Comparison of ENCODE assay signal across 9 cellular contexts in genomic region chr11:66258473-66258893, GRCh38. TPM values are rescaled to one million over a fixed set of nuclear protein-coding genes. Genes with fewer than 3 reads are reported as not detected.
DNase-seq lines count a peak whose midpoint lies in the region; ATAC-seq and TF ChIP-seq lines count a peak whose summit lies in the region.
"Had no signal": no experiment of that assay in that cellular context is flagged by ENCODE, and none has a peak within 500 bp of the region (broad histone marks: within the 10 kb centered on the region; RNA-seq: fewer than 3 reads in every experiment).

No MANE protein-coding gene starts in this region.

- no peaks in the 10 kb centered on the region for H4K20me1 ChIP-seq in DOHH2 (ENCODE audit: control insufficient read depth, insufficient read depth, low read depth, low read length)
- peaks cover 5% of the 10 kb centered on the region; the same call in 1 of the 2 replicates for H4K20me1 ChIP-seq in PC-3 (ENCODE audit: low read length)

- H3K9me3 ChIP-seq in DOHH2 (ENCODE audit: control insufficient read depth, insufficient read depth, low read length) = no peaks in the 10 kb centered on the region
- no peaks in the 10 kb centered on the region for H3K9me3 ChIP-seq in PC-3 (ENCODE audit: low read length)
- no peaks in the 10 kb centered on the region for H3K9me3 ChIP-seq in esophagus (ENCODE audit: control insufficient read depth in 2 of 2, insufficient read depth in 1 of 2, low read depth in 1 of 2, low read length in 1 of 2)

- H3K4me3 Mint-ChIP-seq in osteocyte (ENCODE audit: unreplicated experiment) = peak overlapping the region; percentile 79

- H3F3A ChIP-seq in DOHH2 (ENCODE audit: control insufficient read depth, insufficient read depth) = peaks cover 7% of the 10 kb centered on the region; the same call in 1 of the 2 replicates
- no peaks in the 10 kb centered on the region for H3F3A ChIP-seq in PC-3 (ENCODE audit: low read length, unreplicated experiment)

- peak overlapping the region; percentile 27 for H3K27ac Mint-ChIP-seq in osteocyte (ENCODE audit: unreplicated experiment)

- H3K27me3 Mint-ChIP-seq in osteocyte (ENCODE audit: unreplicated experiment) = no peaks in the 10 kb centered on the region

- peaks cover 22% of the 10 kb centered on the region for H3K36me3 Mint-ChIP-seq in osteocyte (ENCODE audit: unreplicated experiment)

- CTCF ChIA-PET in PC-3 (lab: Charles Lee) = interaction anchor here (0.8 kb wide), 1 partner anchor 77 kb away, joined by 3 read pairs; the partner anchor contains the start of gene RIN1

- DNase-seq in PC-3 (no peak), osteocyte (ENCODE audit: extremely low spot score, unreplicated experiment) (no peak), NCI-H69 (lab: John Stamatoyannopoulos, UW) (no peak), HuH-7.5 (ENCODE audit: low spot score) (no peak)
- DNase-seq in activated effector memory CD4-positive, alpha-beta T cell treated with anti-CD3 and anti-CD28 coated beads, Interleukin-2, amount 50 U/mL, for 16 hours = no peak

- BruUV-seq in PC-3 (replicated peaks; lab: Mats Ljungman, UMichigan) = no TSS peak

- H3K36me3 ChIP-seq in DOHH2 (ENCODE audit: control insufficient read depth, low read length) (peaks cover 41% of the 10 kb centered on the region), PC-3 (ENCODE audit: low read depth, low read length) (peaks cover 29% of the 10 kb centered on the region), esophagus (ENCODE audit: control insufficient read depth in 2 of 2, insufficient read depth in 2 of 2, low read length in 1 of 2) (peaks cover 7 to 29% of the 10 kb centered on the region in 2 donors)

- TF ChIP-seq CTCF in DOHH2 (IDR thresholded peaks at IDR 0.05; ENCODE audit: low read depth, low read length, poor library complexity, severe bottlenecking) (peak; percentile 22), PC-3 (conservative IDR thresholded peaks at IDR 0.05; ENCODE audit: low read depth, low read length) (peak; percentile 32; the same call in 1 of the 2 replicates), osteocyte (IDR thresholded peaks at IDR 0.05) (no peak)

- H3K4me3 ChIP-seq in DOHH2 (ENCODE audit: low read length) = peak overlapping the region; percentile 97
- H3K4me3 ChIP-seq in PC-3 (ENCODE audit: low read length) = peak overlapping the region; percentile 91
- H3K4me3 ChIP-seq in esophagus (ENCODE audit: low read depth in 1 of 2, low read length in 2 of 2) = peak overlapping the region; percentile 85 to 90

- no peaks in the 10 kb centered on the region for H3K9me3 Mint-ChIP-seq in osteocyte (ENCODE audit: unreplicated experiment)

- H3K27me3 ChIP-seq in DOHH2 (ENCODE audit: control insufficient read depth, low read length) = no peaks in the 10 kb centered on the region
- no peaks in the 10 kb centered on the region for H3K27me3 ChIP-seq in PC-3 (ENCODE audit: low read length)
- no peaks in the 10 kb centered on the region for H3K27me3 ChIP-seq in esophagus (ENCODE audit: control insufficient read depth in 1 of 2, insufficient read depth in 2 of 2, low read length in 2 of 2)

- H3K4me2 ChIP-seq in DOHH2 (ENCODE audit: low read length) (peak overlapping the region; percentile 75), PC-3 (ENCODE audit: low read length) (peak overlapping the region; percentile 96)

- H3K27ac ChIP-seq in DOHH2 (ENCODE audit: low read depth, low read length) (no peak overlapping the region), PC-3 (ENCODE audit: low read length) (no peak overlapping the region), esophagus (ENCODE audit: low read depth in 2 of 2, low read length in 1 of 2) (peak overlapping the region in 1 of 2 donors; percentile 70)

- H3K4me1 ChIP-seq in DOHH2 (ENCODE audit: control insufficient read depth, low read length) (peaks cover 24% of the 10 kb centered on the region), PC-3 (ENCODE audit: insufficient read depth, low read length) (peaks cover 16% of the 10 kb centered on the region), esophagus (ENCODE audit: control insufficient read depth in 2 of 2, insufficient read depth in 2 of 2, low read length in 1 of 2) (peaks cover 0 to 5% of the 10 kb centered on the region in 2 donors)

- H3K4me1 Mint-ChIP-seq in osteocyte (ENCODE audit: unreplicated experiment) = peaks cover 22% of the 10 kb centered on the region

- WGBS in esophagus, 2 donors = 4 to 6% methylated on average over 27 to 28 of the region's 28 CpGs

- ATAC-seq in PC-3 (peak; percentile 1; the same call in 1 of the 2 replicates), HG02981 (IDR thresholded peaks at IDR 0.05; ENCODE audit: unreplicated experiment) (no peak)

- intact Hi-C loops in PC-3 (cut with micrococcal nuclease) = loop anchor here (1.0 kb wide), 1 partner anchor 36 kb away; no protein-coding TSS in a partner anchor

- H3K9me2 ChIP-seq in DOHH2 (replicated peaks; ENCODE audit: control insufficient read depth, low read length) = no peaks in the 10 kb centered on the region
- no peaks in the 10 kb centered on the region for H3K9me2 ChIP-seq in PC-3 (replicated peaks; ENCODE audit: low read length)

- POLR2A ChIA-PET in PC-3 (lab: Charles Lee; ENCODE audit: unreplicated experiment) = interaction anchor here (0.7 kb wide), 1 partner anchor 19 kb away, joined by 3 read pairs; no protein-coding TSS in a partner anchor

- H2AFZ ChIP-seq in PC-3 (ENCODE audit: low read length) = peak overlapping the region; percentile 97

- H3K9ac ChIP-seq in PC-3 (ENCODE audit: low read length) = peak overlapping the region; percentile 89

- peaks cover 26% of the 10 kb centered on the region for H3K79me2 ChIP-seq in DOHH2 (ENCODE audit: control insufficient read depth, low read length)
- H3K79me2 ChIP-seq in PC-3 (ENCODE audit: low read length) = peaks cover 24% of the 10 kb centered on the region

RNA-seq across cellular contexts. Expression of gene KLC2, which starts 1.0 kb away (rescaled TPM):
- total RNA-seq in PC-3 (2014; rRNA removed) = 32.1 and 51.5 TPM in 2 replicates
- 10 to 100 TPM; 13.8 to 17.1 TPM for polyA plus RNA-seq in esophagus
- 35.5 and 43.8 TPM in 2 replicates for total RNA-seq in osteocyte

RNA-seq across cellular contexts. Expression of gene RAB1B, which starts 10.0 kb away (rescaled TPM):
- total RNA-seq in PC-3 (2014; rRNA removed) = 355 and 380 TPM in 2 replicates
- 100 to 1,000 TPM; 129 to 156 TPM for polyA plus RNA-seq in esophagus
- total RNA-seq in osteocyte = 149 and 150 TPM in 2 replicates

RNA-seq across cellular contexts. Expression of gene CNIH2, which starts 19.5 kb away (rescaled TPM):
- total RNA-seq in PC-3 (2014; rRNA removed) (2.2 and 5.2 TPM in 2 replicates), osteocyte (3.8 and 5.0 TPM in 2 replicates)
- under 1 TPM; 0.62 to 0.77 TPM for polyA plus RNA-seq in esophagus
- total RNA-seq: dermis blood vessel endothelial cell had no signal

RNA-seq across cellular contexts. Expression of gene YIF1A, which starts 30.5 kb away (rescaled TPM):
- total RNA-seq in PC-3 (2014; rRNA removed) = 196 and 236 TPM in 2 replicates
- 10 to 100 TPM; 51.6 to 63.1 TPM for polyA plus RNA-seq in esophagus
- 140 and 146 TPM in 2 replicates for total RNA-seq in osteocyte

RNA-seq across cellular contexts. Expression of gene TMEM151A, which starts 33.2 kb away (rescaled TPM):
- total RNA-seq in PC-3 (2014; rRNA removed) = not detected in 2 replicates
- under 1 TPM; 0.01 to 0.04 TPM for polyA plus RNA-seq in esophagus
- total RNA-seq in osteocyte = 0.46 and 0.55 TPM in 2 replicates
- total RNA-seq: dermis blood vessel endothelial cell had no signal
